1 cellular context compared by ENCODE assay signal in genomic region chr14:77320238-77320935, GRCh38.
A peak's percentile ranks its signal among the peaks of the same experiment; 100 is the strongest.
TF ChIP-seq lines count a peak whose summit lies in the region.

A gene with protein sequence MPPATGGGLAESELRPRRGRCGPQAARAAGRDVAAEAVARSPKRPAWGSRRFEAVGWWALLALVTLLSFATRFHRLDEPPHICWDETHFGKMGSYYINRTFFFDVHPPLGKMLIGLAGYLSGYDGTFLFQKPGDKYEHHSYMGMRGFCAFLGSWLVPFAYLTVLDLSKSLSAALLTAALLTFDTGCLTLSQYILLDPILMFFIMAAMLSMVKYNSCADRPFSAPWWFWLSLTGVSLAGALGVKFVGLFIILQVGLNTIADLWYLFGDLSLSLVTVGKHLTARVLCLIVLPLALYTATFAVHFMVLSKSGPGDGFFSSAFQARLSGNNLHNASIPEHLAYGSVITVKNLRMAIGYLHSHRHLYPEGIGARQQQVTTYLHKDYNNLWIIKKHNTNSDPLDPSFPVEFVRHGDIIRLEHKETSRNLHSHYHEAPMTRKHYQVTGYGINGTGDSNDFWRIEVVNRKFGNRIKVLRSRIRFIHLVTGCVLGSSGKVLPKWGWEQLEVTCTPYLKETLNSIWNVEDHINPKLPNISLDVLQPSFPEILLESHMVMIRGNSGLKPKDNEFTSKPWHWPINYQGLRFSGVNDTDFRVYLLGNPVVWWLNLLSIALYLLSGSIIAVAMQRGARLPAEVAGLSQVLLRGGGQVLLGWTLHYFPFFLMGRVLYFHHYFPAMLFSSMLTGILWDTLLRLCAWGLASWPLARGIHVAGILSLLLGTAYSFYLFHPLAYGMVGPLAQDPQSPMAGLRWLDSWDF (minus strand): TSS chr14:77320883. CDS start chr14:77320681, 202 bp downstream.

TF ChIP-seq in GM12878, 131 proteins besides CTCF, POLR2A, EP300 and RAD21 (continued from another document and continues in another):
- TF ChIP-seq EZH2 (IDR thresholded peaks at IDR 0.05; ENCODE audit: borderline replicate concordance, control insufficient read depth, low read depth, low read length) (no peak), ZSCAN29 (IDR thresholded peaks at IDR 0.05) (no peak), RCOR1 (conservative IDR thresholded peaks at IDR 0.05; ENCODE audit: low read depth, low read length) (no peak), MEF2A (IDR thresholded peaks at IDR 0.05; ENCODE audit: insufficient read depth, low read depth, low read length) (no peak), CHD1 (IDR thresholded peaks at IDR 0.05; ENCODE audit: low read depth, low read length) (no peak), SREBF1 (IDR thresholded peaks at IDR 0.05; ENCODE audit: low read length) (0 out of 2 replicates have a peak, but pooled peaks have one; percentile 16), ATF7 (IDR thresholded peaks at IDR 0.05; ENCODE audit: low read depth) (no peak), SUZ12 (IDR thresholded peaks at IDR 0.05; ENCODE audit: unreplicated experiment) (no peak), HCFC1 (IDR thresholded peaks at IDR 0.05; ENCODE audit: low read length) (no peak), RBBP5 (conservative IDR thresholded peaks at IDR 0.05) (0 out of 2 replicates have a peak, but pooled peaks have one; percentile 2), ZNF207 (IDR thresholded peaks at IDR 0.05; ENCODE audit: borderline replicate concordance) (peak; percentile 49; the same call in 1 of the 2 replicates), CHD2 (IDR thresholded peaks at IDR 0.05; ENCODE audit: borderline replicate concordance, low read depth, low read length) (peak; percentile 44; the same call in 1 of the 2 replicates), GATAD2B (conservative IDR thresholded peaks at IDR 0.05; ENCODE audit: low read depth) (peak; percentile 81), CBFB (IDR thresholded peaks at IDR 0.05; ENCODE audit: low read depth) (no peak), MYB (IDR thresholded peaks at IDR 0.05; ENCODE audit: borderline replicate concordance, low read depth, low read length) (no peak), ETV6 (conservative IDR thresholded peaks at IDR 0.05 in 1 of 2, IDR thresholded peaks at IDR 0.05 in 1 of 2; ENCODE audit: borderline replicate concordance in 1 of 2, low read depth in 1 of 2) (no peak), BMI1 (IDR thresholded peaks at IDR 0.05; ENCODE audit: borderline replicate concordance) (peak; percentile 98), RFX5 (IDR thresholded peaks at IDR 0.05; ENCODE audit: low read depth, low read length) (peak; percentile 44; the same call in 1 of the 2 replicates), TCF3 (IDR thresholded peaks at IDR 0.05; ENCODE audit: borderline replicate concordance, insufficient read depth, low read depth, low read length) (0 out of 2 replicates have a peak, but pooled peaks have one; percentile 17), YY1 (IDR thresholded peaks at IDR 0.05; ENCODE audit: low read depth, low read length) (no peak; the same call in none of the 2 replicates), LARP7 (IDR thresholded peaks at IDR 0.05) (peak; percentile 65; the same call in 1 of the 2 replicates), CBX3 (IDR thresholded peaks at IDR 0.05; ENCODE audit: borderline replicate concordance, low read depth) (no peak), E2F8 (IDR thresholded peaks at IDR 0.05; ENCODE audit: low read depth, partially characterized antibody) (no peak), PAX5 (IDR thresholded peaks at IDR 0.05; ENCODE audit: borderline replicate concordance, low read depth, low read length) (peak; percentile 3; the same call in 1 of the 2 replicates), DPF2 (IDR thresholded peaks at IDR 0.05) (peak; percentile 71), MEF2B (IDR thresholded peaks at IDR 0.05; ENCODE audit: partially characterized antibody, poor library complexity, severe bottlenecking) (peak; percentile 16), SRF (IDR thresholded peaks at IDR 0.05; ENCODE audit: low read depth in 2 of 2, low read length in 2 of 2) (0 out of 4 replicates have a peak, but pooled peaks of 1 of the 2 experiments have one; percentile 11), HSF1 (IDR thresholded peaks at IDR 0.05; ENCODE audit: low read depth, low read length) (no peak), POLR2AphosphoS2 (IDR thresholded peaks at IDR 0.05; ENCODE audit: low read depth, low read length) (no peak), NFYA (IDR thresholded peaks at IDR 0.05; ENCODE audit: borderline replicate concordance, low read depth, low read length) (no peak), NKRF (conservative IDR thresholded peaks at IDR 0.05) (peak; percentile 98), BACH1 (IDR thresholded peaks at IDR 0.05; ENCODE audit: borderline replicate concordance) (peak; percentile 45; the same call in 1 of the 2 replicates), BCL11A (IDR thresholded peaks at IDR 0.05; ENCODE audit: low read depth, low read length) (no peak), ZNF687 (IDR thresholded peaks at IDR 0.05) (peak; percentile 55; the same call in 1 of the 2 replicates), MXI1 (IDR thresholded peaks at IDR 0.05; ENCODE audit: low read depth, low read length) (peak; percentile 44), RB1 (IDR thresholded peaks at IDR 0.05; ENCODE audit: borderline replicate concordance) (0 out of 2 replicates have a peak, but pooled peaks have one; percentile 30)
- TF ChIP-seq, protein P1, sequence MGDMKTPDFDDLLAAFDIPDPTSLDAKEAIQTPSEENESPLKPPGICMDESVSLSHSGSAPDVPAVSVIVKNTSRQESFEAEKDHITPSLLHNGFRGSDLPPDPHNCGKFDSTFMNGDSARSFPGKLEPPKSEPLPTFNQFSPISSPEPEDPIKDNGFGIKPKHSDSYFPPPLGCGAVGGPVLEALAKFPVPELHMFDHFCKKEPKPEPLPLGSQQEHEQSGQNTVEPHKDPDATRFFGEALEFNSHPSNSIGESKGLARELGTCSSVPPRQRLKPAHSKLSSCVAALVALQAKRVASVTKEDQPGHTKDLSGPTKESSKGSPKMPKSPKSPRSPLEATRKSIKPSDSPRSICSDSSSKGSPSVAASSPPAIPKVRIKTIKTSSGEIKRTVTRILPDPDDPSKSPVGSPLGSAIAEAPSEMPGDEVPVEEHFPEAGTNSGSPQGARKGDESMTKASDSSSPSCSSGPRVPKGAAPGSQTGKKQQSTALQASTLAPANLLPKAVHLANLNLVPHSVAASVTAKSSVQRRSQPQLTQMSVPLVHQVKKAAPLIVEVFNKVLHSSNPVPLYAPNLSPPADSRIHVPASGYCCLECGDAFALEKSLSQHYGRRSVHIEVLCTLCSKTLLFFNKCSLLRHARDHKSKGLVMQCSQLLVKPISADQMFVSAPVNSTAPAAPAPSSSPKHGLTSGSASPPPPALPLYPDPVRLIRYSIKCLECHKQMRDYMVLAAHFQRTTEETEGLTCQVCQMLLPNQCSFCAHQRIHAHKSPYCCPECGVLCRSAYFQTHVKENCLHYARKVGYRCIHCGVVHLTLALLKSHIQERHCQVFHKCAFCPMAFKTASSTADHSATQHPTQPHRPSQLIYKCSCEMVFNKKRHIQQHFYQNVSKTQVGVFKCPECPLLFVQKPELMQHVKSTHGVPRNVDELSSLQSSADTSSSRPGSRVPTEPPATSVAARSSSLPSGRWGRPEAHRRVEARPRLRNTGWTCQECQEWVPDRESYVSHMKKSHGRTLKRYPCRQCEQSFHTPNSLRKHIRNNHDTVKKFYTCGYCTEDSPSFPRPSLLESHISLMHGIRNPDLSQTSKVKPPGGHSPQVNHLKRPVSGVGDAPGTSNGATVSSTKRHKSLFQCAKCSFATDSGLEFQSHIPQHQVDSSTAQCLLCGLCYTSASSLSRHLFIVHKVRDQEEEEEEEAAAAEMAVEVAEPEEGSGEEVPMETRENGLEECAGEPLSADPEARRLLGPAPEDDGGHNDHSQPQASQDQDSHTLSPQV (IDR thresholded peaks at IDR 0.05), result no peak
- TF ChIP-seq, protein P2, sequence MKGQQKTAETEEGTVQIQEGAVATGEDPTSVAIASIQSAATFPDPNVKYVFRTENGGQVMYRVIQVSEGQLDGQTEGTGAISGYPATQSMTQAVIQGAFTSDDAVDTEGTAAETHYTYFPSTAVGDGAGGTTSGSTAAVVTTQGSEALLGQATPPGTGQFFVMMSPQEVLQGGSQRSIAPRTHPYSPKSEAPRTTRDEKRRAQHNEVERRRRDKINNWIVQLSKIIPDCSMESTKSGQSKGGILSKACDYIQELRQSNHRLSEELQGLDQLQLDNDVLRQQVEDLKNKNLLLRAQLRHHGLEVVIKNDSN (IDR thresholded peaks at IDR 0.05; ENCODE audit: borderline replicate concordance, extremely low read length, insufficient read depth, low read depth, low read length), result no peak
- TF ChIP-seq, protein P3, sequence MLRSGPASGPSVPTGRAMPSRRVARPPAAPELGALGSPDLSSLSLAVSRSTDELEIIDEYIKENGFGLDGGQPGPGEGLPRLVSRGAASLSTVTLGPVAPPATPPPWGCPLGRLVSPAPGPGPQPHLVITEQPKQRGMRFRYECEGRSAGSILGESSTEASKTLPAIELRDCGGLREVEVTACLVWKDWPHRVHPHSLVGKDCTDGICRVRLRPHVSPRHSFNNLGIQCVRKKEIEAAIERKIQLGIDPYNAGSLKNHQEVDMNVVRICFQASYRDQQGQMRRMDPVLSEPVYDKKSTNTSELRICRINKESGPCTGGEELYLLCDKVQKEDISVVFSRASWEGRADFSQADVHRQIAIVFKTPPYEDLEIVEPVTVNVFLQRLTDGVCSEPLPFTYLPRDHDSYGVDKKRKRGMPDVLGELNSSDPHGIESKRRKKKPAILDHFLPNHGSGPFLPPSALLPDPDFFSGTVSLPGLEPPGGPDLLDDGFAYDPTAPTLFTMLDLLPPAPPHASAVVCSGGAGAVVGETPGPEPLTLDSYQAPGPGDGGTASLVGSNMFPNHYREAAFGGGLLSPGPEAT (IDR thresholded peaks at IDR 0.05; ENCODE audit: low read depth), result no peak
- TF ChIP-seq, protein P4, sequence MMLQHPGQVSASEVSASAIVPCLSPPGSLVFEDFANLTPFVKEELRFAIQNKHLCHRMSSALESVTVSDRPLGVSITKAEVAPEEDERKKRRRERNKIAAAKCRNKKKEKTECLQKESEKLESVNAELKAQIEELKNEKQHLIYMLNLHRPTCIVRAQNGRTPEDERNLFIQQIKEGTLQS (IDR thresholded peaks at IDR 0.05; ENCODE audit: borderline replicate concordance, extremely low read depth, low read depth, low read length), result no peak
